ENCODE assay signal across 24 cellular contexts in the genomic region with DNA sequence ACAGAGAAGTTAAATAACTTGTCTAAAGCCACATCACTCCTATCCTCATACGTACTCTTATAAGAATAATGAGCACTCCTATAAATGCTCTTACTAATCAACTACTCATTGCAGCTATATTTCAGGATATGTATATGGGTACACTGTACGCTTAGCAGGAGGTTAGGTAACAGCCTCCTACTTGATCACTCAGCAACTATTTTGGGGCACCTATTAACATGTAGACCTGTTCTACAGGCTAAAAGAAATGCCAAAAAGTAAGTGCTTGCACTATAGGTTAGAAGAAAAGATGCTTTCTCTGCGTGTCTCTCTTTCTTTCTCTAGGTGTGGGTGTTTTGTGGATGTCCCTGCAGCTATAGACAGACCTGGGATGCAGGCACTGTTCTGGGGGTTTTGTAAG.
"Had no signal": no experiment of that assay in that cellular context is flagged by ENCODE, and none has a peak within 500 bp of the region (broad histone marks: within the 10 kb centered on the region; RNA-seq: fewer than 3 reads in every experiment).

No MANE protein-coding gene starts in this region.

- H3K4me3 Mint-ChIP-seq: dendritic cell treated with granulocyte-macrophage colony-stimulating factor and Interleukin-4, amounts not matched to agents 40 ng/mL and 50 ng/mL, for 4 days; effector memory CD8-positive, alpha-beta T cell; endodermal cell had no signal

- H3K36me3 ChIP-seq: colonic mucosa, esophagus muscularis mucosa, esophagus squamous epithelium, gastrocnemius medialis, gastroesophageal sphincter, heart right ventricle had no signal

- H3K27ac Mint-ChIP-seq: dendritic cell treated with granulocyte-macrophage colony-stimulating factor and Interleukin-4, amounts not matched to agents 40 ng/mL and 50 ng/mL, for 4 days; effector memory CD8-positive, alpha-beta T cell; endodermal cell had no signal

- DNase-seq: colonic mucosa; cortex of kidney; dermis blood vessel endothelial cell; dorsolateral prefrontal cortex; effector CD4-positive, alpha-beta T cell; effector CD8-positive, alpha-beta T cell; effector memory CD4-positive, alpha-beta T cell; effector memory CD8-positive, alpha-beta T cell; endodermal cell; erythroblast; esophagus squamous epithelium; foreskin fibroblast; foreskin keratinocyte; foreskin melanocyte; gastrocnemius medialis; glutamatergic neuron; heart left ventricle; heart right ventricle had no signal

- H3K9me3 Mint-ChIP-seq: dendritic cell treated with granulocyte-macrophage colony-stimulating factor and Interleukin-4, amounts not matched to agents 40 ng/mL and 50 ng/mL, for 4 days; effector memory CD8-positive, alpha-beta T cell; endodermal cell had no signal

- H3K27ac ChIP-seq: colonic mucosa, coronary artery, dorsolateral prefrontal cortex, epithelial cell of prostate, esophagus muscularis mucosa, esophagus squamous epithelium, foreskin keratinocyte, gastrocnemius medialis, gastroesophageal sphincter, heart left ventricle, heart right ventricle had no signal

- H3K4me3 ChIP-seq: colonic mucosa, coronary artery, dorsolateral prefrontal cortex, esophagus muscularis mucosa, esophagus squamous epithelium, gastrocnemius medialis, gastroesophageal sphincter, heart left ventricle, heart right ventricle had no signal

- H3K9me3 ChIP-seq: colonic mucosa, esophagus muscularis mucosa, esophagus squamous epithelium, gastrocnemius medialis, gastroesophageal sphincter, heart left ventricle, heart right ventricle had no signal

- H3K4me1 ChIP-seq: colonic mucosa, foreskin keratinocyte had no signal

- H3K27me3 ChIP-seq: colonic mucosa, gastrocnemius medialis, heart left ventricle, heart right ventricle had no signal

- ATAC-seq: effector memory CD8-positive, alpha-beta T cell; esophagus mucosa; foreskin keratinocyte; gastrocnemius medialis; gastroesophageal sphincter; heart left ventricle; heart right ventricle had no signal
